ENCODE assay signal across 27 cellular contexts in the genomic region with DNA sequence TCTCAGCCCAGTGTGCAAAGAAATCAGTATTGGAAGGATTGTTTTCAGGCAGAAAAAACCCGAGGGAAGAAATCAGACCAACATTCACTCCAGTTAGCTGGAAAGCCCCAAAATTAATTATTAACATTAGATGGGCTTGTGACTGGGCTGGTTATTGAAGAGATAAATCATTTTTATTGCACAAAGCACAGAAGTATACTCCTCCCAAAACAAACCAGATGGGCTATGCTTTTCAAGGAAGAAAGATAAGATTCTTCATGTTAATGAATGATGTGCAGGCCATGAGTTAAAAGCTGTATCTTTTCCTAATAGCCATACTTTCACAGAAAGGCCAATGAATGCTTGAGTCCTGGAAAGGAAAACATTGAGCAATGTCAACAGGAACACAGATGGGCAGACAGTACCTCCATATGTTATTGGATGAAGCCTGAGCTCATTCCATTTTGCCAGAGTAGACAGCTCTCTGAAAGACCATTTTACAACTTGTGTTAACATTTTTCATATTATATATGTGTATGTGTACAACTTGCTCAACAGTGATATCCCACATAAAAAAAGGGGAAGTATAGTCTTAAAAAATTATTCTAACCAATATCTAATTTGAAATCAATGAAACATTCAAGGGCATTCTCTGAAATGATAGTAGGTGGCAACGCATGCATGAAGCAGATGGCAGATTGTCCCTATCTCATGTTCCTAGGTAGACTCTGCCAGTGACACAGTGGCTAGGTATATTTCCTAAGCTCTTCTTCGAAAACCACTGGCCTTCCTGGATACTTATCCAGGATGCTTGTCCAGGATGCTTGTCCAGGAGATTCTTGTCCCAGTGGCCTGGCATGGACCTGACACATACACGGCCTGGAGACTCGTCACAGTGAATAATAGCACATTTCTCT. TPM values are rescaled to one million over a fixed set of nuclear protein-coding genes. Genes with fewer than 3 reads are reported as not detected.
DNase-seq lines count a peak whose midpoint lies in the region; ATAC-seq and TF ChIP-seq lines count a peak whose summit lies in the region.
"Had no signal": no experiment of that assay in that cellular context is flagged by ENCODE, and none has a peak within 500 bp of the region (broad histone marks: within the 10 kb centered on the region; RNA-seq: fewer than 3 reads in every experiment).

No MANE protein-coding gene starts in this region.

- no peak for TF ChIP-seq POLR2A in esophagus muscularis mucosa (IDR thresholded peaks at IDR 0.05; ENCODE audit: low read depth)

- peak; percentile 87 for DNase-seq in Caki2 (ENCODE audit: low read depth)
- DNase-seq in NCI-H446 treated with DMSO at 0.1 percent for 48 hours (lab: John Stamatoyannopoulos, UW): peak; percentile 30
- peak; percentile 75 for DNase-seq in esophagus muscularis mucosa (ENCODE audit: extremely low spot score)
- no peak for DNase-seq in mesenchymal stem cell
- no peak for DNase-seq in activated CD8-positive, alpha-beta memory T cell treated with anti-CD3 and anti-CD28 coated beads for 24 hours
- no peak for DNase-seq in NOMO-1 (lab: John Stamatoyannopoulos, UW; ENCODE audit: unreplicated experiment in 2 of 2)
- DNase-seq: activated CD8-positive, alpha-beta T cell treated with anti-CD3 and anti-CD28 coated beads, Interleukin-2, amount 10 ng/mL, durations not matched to agents 7 days and 5 days; activated gamma-delta T cell; activated naive CD8-positive, alpha-beta T cell treated with anti-CD3 and anti-CD28 coated beads, Interleukin-2, amount 50 U/mL, for 24 hours; activated T-cell treated with anti-CD3 and anti-CD28 coated beads, Interleukin-2, amount 50 U/mL, for 1 hour; effector CD4-positive, alpha-beta T cell; foreskin keratinocyte; Kasumi-1; NCI-H187; NCI-H2227 treated with DMSO at 0.1 percent for 48 hours; NK-92 treated with Interleukin-12 subunit alpha and Interleukin-12 subunit beta, amount 100 ng/mL, for 24 hours; psoas muscle; SHP77 treated with DMSO at 0.1 percent for 48 hours; stimulated activated CD4-positive, alpha-beta T cell treated with anti-CD3 and anti-CD28 coated beads, Interleukin-2, amount 100 ng/mL, for 24 hours; uterus had no signal

- no peaks in the 10 kb centered on the region for H3K4me1 ChIP-seq in esophagus muscularis mucosa
- H3K4me1 ChIP-seq in mesenchymal stem cell (ENCODE audit: control insufficient read depth, insufficient read depth, low read depth, low read length): peaks cover 3% of the 10 kb centered on the region
- H3K4me1 ChIP-seq: foreskin keratinocyte, HAP-1, psoas muscle, uterus had no signal

- H4K8ac ChIP-seq in mesenchymal stem cell (ENCODE audit: low read length): no peak overlapping the region

- H3K79me1 ChIP-seq in mesenchymal stem cell (replicated peaks; ENCODE audit: low read length, poor library complexity, severe bottlenecking): no peaks in the 10 kb centered on the region

- peak overlapping the region; percentile 50 for H2AK5ac ChIP-seq in mesenchymal stem cell (ENCODE audit: low read length, severe bottlenecking)

- H3K18ac ChIP-seq in mesenchymal stem cell (ENCODE audit: low read depth in 1 of 2, low read length in 2 of 2): no peak overlapping the region

- H3K14ac ChIP-seq in mesenchymal stem cell (ENCODE audit: low read length in 2 of 2): no peak overlapping the region

- H2BK15ac ChIP-seq in mesenchymal stem cell (ENCODE audit: low read depth, poor library complexity, severe bottlenecking): no peak overlapping the region

- in situ Hi-C loops in Caki2 (cut with HindIII; ENCODE audit: low pct_unique_long_range_greater_than_20kb, low sequenced_read_pairs): no loop called here

- no peak overlapping the region for H3K4ac ChIP-seq in mesenchymal stem cell (ENCODE audit: low read depth in 1 of 2, low read length in 2 of 2)

- TF ChIP-seq EP300 in esophagus muscularis mucosa (IDR thresholded peaks at IDR 0.05): no peak

- no peak for ATAC-seq in HG03280 (IDR thresholded peaks at IDR 0.05; ENCODE audit: unreplicated experiment)
- no peak for ATAC-seq in GM18873 (IDR thresholded peaks at IDR 0.05; ENCODE audit: low FRiP score, unreplicated experiment)
- ATAC-seq: activated CD8-positive, alpha-beta T cell treated with anti-CD3 and anti-CD28 coated beads, Interleukin-2, amount 10 ng/mL, durations not matched to agents 7 days and 5 days; activated naive CD8-positive, alpha-beta T cell treated with anti-CD3 and anti-CD28 coated beads, Interleukin-2, amount 50 U/mL, for 24 hours; foreskin keratinocyte; Panc1; psoas muscle; stimulated activated effector memory CD8-positive, alpha-beta T cell treated with anti-CD3 and anti-CD28 coated beads, Interleukin-12 subunit alpha, Interleukin-12 subunit beta, amount 100 ng/mL, for 72 hours had no signal

- no peak overlapping the region for H2BK12ac ChIP-seq in mesenchymal stem cell (ENCODE audit: low read length in 2 of 2)

- H3K27me3 ChIP-seq in esophagus muscularis mucosa (peaks cover 0 to 10% (median 0%) of the 10 kb centered on the region in 4 donors), mesenchymal stem cell (ENCODE audit: control insufficient read depth in 1 of 2, insufficient read depth in 1 of 2, low read length in 2 of 2) (no peaks in the 10 kb centered on the region)
- H3K27me3 ChIP-seq: foreskin keratinocyte, uterus had no signal

- H3K4me2 ChIP-seq in mesenchymal stem cell (ENCODE audit: low read length, poor library complexity, severe bottlenecking): no peak overlapping the region

- H3K23ac ChIP-seq in mesenchymal stem cell (ENCODE audit: low read length in 2 of 2): no peak overlapping the region

- H3K9ac ChIP-seq in mesenchymal stem cell (ENCODE audit: low read length): no peak overlapping the region

- no peak overlapping the region for H2BK120ac ChIP-seq in mesenchymal stem cell (ENCODE audit: low read depth, low read length)

- 74% methylated on average over 5 of the region's 5 CpGs for WGBS in esophagus muscularis mucosa
- WGBS in mesenchymal stem cell: 81% methylated on average over 4 of the region's 5 CpGs

- H2AFZ ChIP-seq in mesenchymal stem cell (ENCODE audit: low read depth, low read length): no peak overlapping the region

- H4K91ac ChIP-seq in mesenchymal stem cell (ENCODE audit: low read length): no peak overlapping the region

- no peak overlapping the region for H3K27ac ChIP-seq in esophagus muscularis mucosa (replicated peaks in 1 of 4)
- H3K27ac ChIP-seq in mesenchymal stem cell (ENCODE audit: low read length, poor library complexity, severe bottlenecking): peak overlapping the region; percentile 67
- H3K27ac ChIP-seq: foreskin keratinocyte, psoas muscle, skin epidermis, uterus had no signal

- H3K4me3 ChIP-seq in esophagus muscularis mucosa: no peak overlapping the region
- H3K4me3 ChIP-seq in mesenchymal stem cell (ENCODE audit: insufficient read depth in 1 of 2, low read depth in 1 of 2, low read length in 2 of 2): no peak overlapping the region
- H3K4me3 ChIP-seq: HAP-1, lung, psoas muscle, skin epidermis, uterus had no signal

- no peak for TF ChIP-seq CTCF in esophagus muscularis mucosa (IDR thresholded peaks at IDR 0.05)

- no peaks in the 10 kb centered on the region for H3K9me3 ChIP-seq in esophagus muscularis mucosa
- no peaks in the 10 kb centered on the region for H3K9me3 ChIP-seq in mesenchymal stem cell (ENCODE audit: control insufficient read depth, low read length)
- H3K9me3 ChIP-seq: HAP-1, uterus had no signal

- H3K36me3 ChIP-seq in esophagus muscularis mucosa: no peaks in the 10 kb centered on the region
- H3K36me3 ChIP-seq in mesenchymal stem cell (ENCODE audit: control insufficient read depth in 1 of 2, insufficient read depth in 2 of 2, low read depth in 1 of 2, low read length in 2 of 2): no peaks in the 10 kb centered on the region
- H3K36me3 ChIP-seq: HAP-1, uterus had no signal

- H2BK5ac ChIP-seq in mesenchymal stem cell (ENCODE audit: low read depth, low read length, poor library complexity, severe bottlenecking): no peak overlapping the region

- intact Hi-C loops in esophagus muscularis mucosa (cut with DNase I): no loop called here

RNA-seq across cellular contexts. Expression of gene OCA2, which starts 55.2 kb away (rescaled TPM):
- total RNA-seq in Caki2 (2014; rRNA removed; shearing (Covaris generic); ENCODE audit: low replicate concordance): 0.75 and 1.5 TPM in 2 replicates
- 1 to 10 TPM in 1 of 4 donors, under 1 TPM in 3; 0.17 to 1.2 (median 0.24) TPM for total RNA-seq in esophagus muscularis mucosa
- 0.04 TPM for polyA plus RNA-seq in mesenchymal stem cell (2013, experiment 1 of 2)
- 0.07 TPM for polyA plus RNA-seq in mesenchymal stem cell (2013, experiment 2 of 2)
- total RNA-seq: activated CD8-positive, alpha-beta T cell treated with anti-CD3 and anti-CD28 coated beads, Interleukin-2, amount 10 ng/mL, durations not matched to agents 7 days and 5 days had no signal

Comparison
In these comparisons a context has a peak if more than half of its experiments do, and no peak if none do; other contexts are left out.
1. DNase-seq: peak in Caki2 (single experiment), NCI-H446 treated with DMSO at 0.1 percent for 48 hours (single experiment) and esophagus muscularis mucosa (single experiment); none in mesenchymal stem cell (single experiment), activated CD8-positive, alpha-beta memory T cell treated with anti-CD3 and anti-CD28 coated beads for 24 hours (single experiment) and NOMO-1 (0 of 2).